2 cellular contexts compared by ENCODE assay signal in the genomic region with DNA sequence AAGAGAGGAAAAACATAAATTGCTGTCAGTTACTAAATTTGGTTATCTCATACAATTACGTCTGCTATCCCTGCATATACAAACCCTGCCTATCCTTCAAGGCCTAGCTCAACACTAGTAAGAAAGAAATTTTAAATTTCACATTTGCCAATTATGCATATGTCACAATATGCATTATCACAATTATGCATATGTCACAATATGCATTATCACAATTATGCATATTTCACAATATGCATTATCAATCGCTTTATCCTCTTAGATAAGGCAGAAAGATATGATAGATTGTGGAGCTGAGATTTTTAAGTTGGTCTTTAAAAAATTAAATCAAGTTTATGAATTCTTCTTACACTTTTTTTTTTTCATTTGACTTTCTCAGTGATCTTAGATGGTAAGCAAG.
TF ChIP-seq lines count a peak whose summit lies in the region.

No MANE protein-coding gene starts in this region.

TF ChIP-seq in HepG2, 621 proteins besides CTCF, POLR2A, EP300 and RAD21:
- TF ChIP-seq CEBPB (IDR thresholded peaks at IDR 0.05; ENCODE audit: borderline replicate concordance, low read depth, low read length) (peak; percentile 79), ZSCAN29 (CRISPR knock-in tag; conservative IDR thresholded peaks at IDR 0.05) (no peak)
TF ChIP-seq in HepG2: peak in this region for 1.

TF ChIP-seq in IMR-90, 13 proteins besides CTCF, POLR2A, EP300 and RAD21 (continued from another document):
- TF ChIP-seq SMC3 (IDR thresholded peaks at IDR 0.05; ENCODE audit: low read depth, low read length): no peak
- TF ChIP-seq MAFK (IDR thresholded peaks at IDR 0.05; ENCODE audit: low read depth, low read length): no peak
